In the genomic region with DNA sequence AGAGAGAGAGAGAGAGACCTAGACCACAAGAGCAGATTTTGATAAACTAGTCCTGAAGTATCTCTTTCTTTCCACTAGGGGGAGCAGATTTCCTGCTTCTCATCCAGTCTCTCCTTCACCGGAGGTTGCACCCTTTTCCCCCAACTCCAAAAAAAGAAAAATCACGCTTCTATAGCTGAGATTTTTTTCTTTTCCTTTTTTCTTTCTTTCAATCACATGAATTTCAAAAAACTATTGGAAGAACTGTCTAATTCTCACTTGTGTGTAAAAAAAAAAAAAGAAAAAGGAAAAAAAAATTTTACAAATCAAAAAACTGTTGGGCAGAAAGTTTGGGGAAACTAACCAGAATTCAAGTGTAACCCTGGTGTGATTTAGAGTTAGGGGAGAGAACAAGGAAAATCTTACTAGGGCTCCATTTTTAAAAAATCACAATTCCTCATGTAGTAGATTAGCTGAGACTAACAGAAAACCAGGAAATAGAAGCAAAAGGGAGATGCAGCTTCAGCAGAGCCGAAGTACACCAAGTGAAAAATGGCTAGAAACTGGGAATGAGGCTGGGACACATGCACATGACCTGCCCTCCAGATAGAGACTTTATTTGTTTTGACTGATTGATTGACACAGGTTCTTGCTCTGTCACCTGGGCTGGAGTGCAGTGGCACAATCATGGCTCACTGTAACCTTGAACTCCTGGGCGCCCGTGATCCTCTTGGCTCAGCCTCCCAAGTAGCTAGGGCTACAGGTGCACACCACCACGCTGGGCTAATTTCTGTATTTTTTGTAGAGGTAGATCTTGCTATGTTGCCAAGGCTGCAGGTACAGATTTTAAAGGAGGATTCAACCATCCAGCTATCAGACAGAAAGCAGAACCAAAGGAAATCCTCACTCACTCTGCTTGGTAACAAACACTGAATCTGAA, we compare ENCODE assay signal across 8 cellular contexts. TPM values are rescaled to one million over a fixed set of nuclear protein-coding genes. Genes with fewer than 3 reads are reported as not detected.
A peak's percentile ranks its signal among the peaks of the same experiment; 100 is the strongest.
DNase-seq lines count a peak whose midpoint lies in the region; ATAC-seq, FAIRE-seq and TF ChIP-seq lines count a peak whose summit lies in the region.

No MANE protein-coding gene starts in this region.

- H3K4me3 ChIP-seq in keratinocyte (ENCODE audit: control insufficient read depth in 2 of 3, extremely low read depth in 1 of 3, insufficient read depth in 2 of 3, low read depth in 1 of 3, low read length in 3 of 3) (no peak overlapping the region), transverse colon (no peak overlapping the region)

- DNase-seq in DMS153 (lab: John Stamatoyannopoulos, UW): peak; percentile 65
- DNase-seq in NCI-H748 treated with DMSO at 0.1 percent for 48 hours (lab: John Stamatoyannopoulos, UW): peak; percentile 14
- peak; percentile 39 to 79 for DNase-seq in T47D (ENCODE audit: low read depth in 1 of 2, low spot score in 1 of 2)
- peak; percentile 55 for DNase-seq in keratinocyte (ENCODE audit: low read depth, low spot score)
- no peak for DNase-seq in transverse colon
- no peak for DNase-seq in activated CD4-positive, alpha-beta memory T cell treated with anti-CD3 and anti-CD28 coated beads for 36 hours

- no peak overlapping the region for H3K9ac ChIP-seq in keratinocyte (ENCODE audit: control insufficient read depth, extremely low read depth, insufficient read depth, low read length)

- POLR2A ChIA-PET in activated CD4-positive, alpha-beta memory T cell treated with anti-CD3 and anti-CD28 coated beads for 36 hours (lab: Charles Lee): no interaction called here

- H3K4me1 ChIP-seq in keratinocyte (ENCODE audit: control insufficient read depth, extremely low read depth, insufficient read depth, low read length): no peaks in the 10 kb centered on the region
- peaks cover 0 to 7% (median 0%) of the 10 kb centered on the region in 4 donors for H3K4me1 ChIP-seq in transverse colon

- CTCF ChIA-PET in activated CD4-positive, alpha-beta memory T cell treated with anti-CD3 and anti-CD28 coated beads for 36 hours (lab: Charles Lee): interaction anchor here (0.7 to 5.8 kb wide), 23 partner anchors 9 to 1206 kb away, joined by 3 to 54 read pairs (median 4); a partner anchor contains a TSS

- peaks cover 2% of the 10 kb centered on the region for H3K4me1 Mint-ChIP-seq in activated CD4-positive, alpha-beta memory T cell treated with anti-CD3 and anti-CD28 coated beads for 36 hours (ENCODE audit: low read depth)

- H3K9me3 Mint-ChIP-seq in activated CD4-positive, alpha-beta memory T cell treated with anti-CD3 and anti-CD28 coated beads for 36 hours: no peaks in the 10 kb centered on the region

- H3K9me3 ChIP-seq in keratinocyte (ENCODE audit: control insufficient read depth, low read depth, low read length) (no peaks in the 10 kb centered on the region), transverse colon (no peaks in the 10 kb centered on the region)

- H4K20me1 ChIP-seq in keratinocyte (ENCODE audit: control insufficient read depth, extremely low read depth, insufficient read depth, low read length): no peaks in the 10 kb centered on the region

- H3K4me3 Mint-ChIP-seq in activated CD4-positive, alpha-beta memory T cell treated with anti-CD3 and anti-CD28 coated beads for 36 hours: no peak overlapping the region

- peak; percentile 47 to 67 (median 63) for TF ChIP-seq CTCF in keratinocyte (optimal IDR thresholded peaks at IDR 0.05 in 1 of 3, IDR thresholded peaks at IDR 0.05 in 1 of 3, conservative IDR thresholded peaks at IDR 0.05 in 1 of 3; ENCODE audit: extremely low read depth in 1 of 3, insufficient read depth in 2 of 3, low read length in 3 of 3)
- TF ChIP-seq CTCF in transverse colon (IDR thresholded peaks at IDR 0.05): peak; percentile 68 to 76 (median 69)

- in situ Hi-C loops in T47D (cut with HindIII; ENCODE audit: low pct_unique_long_range_greater_than_20kb, low sequenced_read_pairs) (no loop called here), transverse colon (cut with MboI; ENCODE audit: low pct_ligation_motif_present in 1 of 4, low pct_unique_long_range_greater_than_20kb in 1 of 4, low sequenced_read_pairs in 3 of 4) (loop anchor here in 2 of 4 donors (10.0 to 25.0 kb wide), 2 partner anchors 61 to 174 kb away; a partner anchor contains a TSS)

- TF ChIP-seq EP300 in transverse colon (IDR thresholded peaks at IDR 0.05; ENCODE audit: low read depth): no peak

- H3K27ac Mint-ChIP-seq in activated CD4-positive, alpha-beta memory T cell treated with anti-CD3 and anti-CD28 coated beads for 36 hours: no peak overlapping the region

- dilution Hi-C loops in keratinocyte (cut with MboI; ENCODE audit: extremely low pct_ligation_motif_present, low sequenced_read_pairs): no loop called here

- H3K36me3 ChIP-seq in keratinocyte (ENCODE audit: control insufficient read depth in 2 of 2, extremely low read depth in 1 of 2, insufficient read depth in 2 of 2, low read length in 2 of 2): no peaks in the 10 kb centered on the region
- no peaks in the 10 kb centered on the region for H3K36me3 ChIP-seq in transverse colon

- no peaks in the 10 kb centered on the region for H3K36me3 Mint-ChIP-seq in activated CD4-positive, alpha-beta memory T cell treated with anti-CD3 and anti-CD28 coated beads for 36 hours

- H3K27me3 ChIP-seq in keratinocyte (ENCODE audit: control insufficient read depth, extremely low read depth, insufficient read depth, low read length) (no peaks in the 10 kb centered on the region), transverse colon (no peaks in the 10 kb centered on the region)

- H3K9me1 ChIP-seq in keratinocyte (ENCODE audit: control insufficient read depth, extremely low read depth, insufficient read depth, low read length): no peaks in the 10 kb centered on the region

- H3K79me2 ChIP-seq in keratinocyte (ENCODE audit: control insufficient read depth, insufficient read depth, low read length): no peaks in the 10 kb centered on the region

- TF ChIP-seq POLR2A in transverse colon (IDR thresholded peaks at IDR 0.05): no peak

- H2AFZ ChIP-seq in keratinocyte (ENCODE audit: control insufficient read depth, low read length): no peak overlapping the region

- intact Hi-C loops in transverse colon (cut with DNase I; ENCODE audit: low total_unique reads): no loop called here
- intact Hi-C loops in activated CD4-positive, alpha-beta memory T cell treated with anti-CD3 and anti-CD28 coated beads for 36 hours (cut with micrococcal nuclease): loop anchor here (1.0 kb wide), 2 partner anchors 62 to 167 kb away; a partner anchor contains a TSS

- ATAC-seq in HG02973 (IDR thresholded peaks at IDR 0.05; ENCODE audit: unreplicated experiment) (peak; percentile 46), GM21515 (IDR thresholded peaks at IDR 0.05; ENCODE audit: unreplicated experiment) (no peak)

- no peak overlapping the region for H3K4me2 ChIP-seq in keratinocyte (ENCODE audit: control insufficient read depth, extremely low read depth, insufficient read depth, low read depth, low read length)

- 29 to 55% methylated on average over 3 to 6 of the region's 6 CpGs for WGBS in transverse colon (ENCODE audit: low coverage in 1 of 2), 2 donors

- no peaks in the 10 kb centered on the region for H3K27me3 Mint-ChIP-seq in activated CD4-positive, alpha-beta memory T cell treated with anti-CD3 and anti-CD28 coated beads for 36 hours

- peak; percentile 58 for FAIRE-seq in keratinocyte (lab: Jason Lieb, UNC)

- H3K27ac ChIP-seq in keratinocyte (ENCODE audit: control insufficient read depth, insufficient read depth, low read length) (no peak overlapping the region), transverse colon (no peak overlapping the region)

RNA-seq across cellular contexts. Expression of a gene that starts 27.1 kb away (rescaled TPM):
- polyA plus RNA-seq in keratinocyte: 101 to 126 TPM (median 121 TPM) in 3 replicates
- 13.8 TPM for polyA plus RNA-seq in keratinocyte (2011; ENCODE audit: low read depth)
- 112 and 120 TPM in 2 replicates for polyA plus RNA-seq in keratinocyte (2011; cell fraction: cytosol; rRNA removed)
- 92.5 and 93.9 TPM in 2 replicates for polyA plus RNA-seq in keratinocyte (2011; cell fraction: nucleus; rRNA removed)
- 74.3 and 78.7 TPM in 2 replicates for polyA plus RNA-seq in keratinocyte (2012; ENCODE audit: low replicate concordance)
- polyA minus RNA-seq in keratinocyte: 171 to 255 TPM (median 235 TPM) in 3 replicates
- 47.4 TPM for polyA minus RNA-seq in keratinocyte (2011; cell fraction: cytosol; rRNA and poly(A)+ RNA removed)
- polyA minus RNA-seq in keratinocyte (2011; cell fraction: nucleus; rRNA and poly(A)+ RNA removed): 20.9 and 25.8 TPM in 2 replicates
- 100 to 1,000 TPM in 3 of 4 donors, 10 to 100 TPM in 1; 30.3 to 268 (median 145) TPM for total RNA-seq in transverse colon
- total RNA-seq in activated CD4-positive, alpha-beta memory T cell treated with anti-CD3 and anti-CD28 coated beads for 36 hours: 10 to 100 TPM; 72.7 to 91.6 TPM

RNA-seq across cellular contexts. Expression of a gene that starts 27.2 kb away (rescaled TPM):
- 91.7 to 151 TPM (median 126 TPM) in 3 replicates for polyA plus RNA-seq in keratinocyte
- 34.7 TPM for polyA plus RNA-seq in keratinocyte (2011; ENCODE audit: low read depth)
- polyA plus RNA-seq in keratinocyte (2011; cell fraction: cytosol; rRNA removed): 102 and 111 TPM in 2 replicates
- 31.0 and 32.2 TPM in 2 replicates for polyA plus RNA-seq in keratinocyte (2011; cell fraction: nucleus; rRNA removed)
- 56.7 and 97.6 TPM in 2 replicates for polyA plus RNA-seq in keratinocyte (2012; ENCODE audit: low replicate concordance)
- polyA minus RNA-seq in keratinocyte: 36.8 to 46.5 TPM (median 42.5 TPM) in 3 replicates
- 24.2 TPM for polyA minus RNA-seq in keratinocyte (2011; cell fraction: cytosol; rRNA and poly(A)+ RNA removed)
- 7.5 TPM in 2 replicates for polyA minus RNA-seq in keratinocyte (2011; cell fraction: nucleus; rRNA and poly(A)+ RNA removed)
- 10 to 100 TPM; 26.2 to 58.9 (median 40.6) TPM for total RNA-seq in transverse colon
- 10 to 100 TPM; 36.5 to 38.4 TPM for total RNA-seq in activated CD4-positive, alpha-beta memory T cell treated with anti-CD3 and anti-CD28 coated beads for 36 hours

RNA-seq across cellular contexts. Expression of a gene that starts 39.7 kb away (rescaled TPM):
- 13.1 to 23.3 TPM (median 18.9 TPM) in 3 replicates for polyA plus RNA-seq in keratinocyte
- 65.2 TPM for polyA plus RNA-seq in keratinocyte (2011; ENCODE audit: low read depth)
- 16.1 and 17.1 TPM in 2 replicates for polyA plus RNA-seq in keratinocyte (2011; cell fraction: cytosol; rRNA removed)
- 8.4 and 12.9 TPM in 2 replicates for polyA plus RNA-seq in keratinocyte (2011; cell fraction: nucleus; rRNA removed)
- 15.7 and 17.6 TPM in 2 replicates for polyA plus RNA-seq in keratinocyte (2012; ENCODE audit: low replicate concordance)
- polyA minus RNA-seq in keratinocyte: 2.6 to 10.6 TPM (median 7.0 TPM) in 3 replicates
- polyA minus RNA-seq in keratinocyte (2011; cell fraction: cytosol; rRNA and poly(A)+ RNA removed): 14.4 TPM
- 4.1 and 6.4 TPM in 2 replicates for polyA minus RNA-seq in keratinocyte (2011; cell fraction: nucleus; rRNA and poly(A)+ RNA removed)
- 10 to 100 TPM in 2 of 4 donors, 1 to 10 TPM in 2; 3.0 to 24.0 (median 8.7) TPM for total RNA-seq in transverse colon
- 10 to 100 TPM; 17.5 to 19.4 TPM for total RNA-seq in activated CD4-positive, alpha-beta memory T cell treated with anti-CD3 and anti-CD28 coated beads for 36 hours

RNA-seq across cellular contexts. Expression of a gene that starts 40.0 kb away (rescaled TPM):
- polyA plus RNA-seq in keratinocyte: 1.2 to 2.0 TPM (median 1.9 TPM) in 3 replicates
- polyA plus RNA-seq in keratinocyte (2011; ENCODE audit: low read depth): 0.50 TPM
- 1.0 and 2.2 TPM in 2 replicates for polyA plus RNA-seq in keratinocyte (2011; cell fraction: cytosol; rRNA removed)
- 1.6 and 1.8 TPM in 2 replicates for polyA plus RNA-seq in keratinocyte (2011; cell fraction: nucleus; rRNA removed)
- 1.0 and 1.6 TPM in 2 replicates for polyA plus RNA-seq in keratinocyte (2012; ENCODE audit: low replicate concordance)
- 0.79 to 3.0 TPM (median 0.93 TPM) in 3 replicates for polyA minus RNA-seq in keratinocyte
- polyA minus RNA-seq in keratinocyte (2011; cell fraction: cytosol; rRNA and poly(A)+ RNA removed): not detected
- polyA minus RNA-seq in keratinocyte (2011; cell fraction: nucleus; rRNA and poly(A)+ RNA removed): 0.42 TPM in 1 of 2 replicates, not detected in the other
- 100 to 1,000 TPM in 1 of 4 donors, 1 to 10 TPM in 1, under 1 TPM in 1, not detected in 1; 0.68 to 372 (median 1.6) TPM for total RNA-seq in transverse colon
- under 1 TPM; 0.36 to 0.56 TPM for total RNA-seq in activated CD4-positive, alpha-beta memory T cell treated with anti-CD3 and anti-CD28 coated beads for 36 hours

RNA-seq across cellular contexts. Expression of a gene that starts 50.1 kb away (rescaled TPM):
- polyA plus RNA-seq in keratinocyte: 117 to 205 TPM (median 161 TPM) in 3 replicates
- 793 TPM for polyA plus RNA-seq in keratinocyte (2011; ENCODE audit: low read depth)
- 162 and 291 TPM in 2 replicates for polyA plus RNA-seq in keratinocyte (2011; cell fraction: cytosol; rRNA removed)
- 146 and 197 TPM in 2 replicates for polyA plus RNA-seq in keratinocyte (2011; cell fraction: nucleus; rRNA removed)
- polyA plus RNA-seq in keratinocyte (2012; ENCODE audit: low replicate concordance): 120 and 252 TPM in 2 replicates
- polyA minus RNA-seq in keratinocyte: 22.3 to 75.6 TPM (median 54.2 TPM) in 3 replicates
- 69.1 TPM for polyA minus RNA-seq in keratinocyte (2011; cell fraction: cytosol; rRNA and poly(A)+ RNA removed)
- 35.8 and 62.9 TPM in 2 replicates for polyA minus RNA-seq in keratinocyte (2011; cell fraction: nucleus; rRNA and poly(A)+ RNA removed)
- 100 to 1,000 TPM in 1 of 4 donors, 10 to 100 TPM in 3; 18.1 to 169 (median 76.0) TPM for total RNA-seq in transverse colon
- total RNA-seq in activated CD4-positive, alpha-beta memory T cell treated with anti-CD3 and anti-CD28 coated beads for 36 hours: not detected

Comparison
In these comparisons a context has a peak if more than half of its experiments do, and no peak if none do; other contexts are left out.
1. DNase-seq: peak in DMS153 (single experiment), NCI-H748 treated with DMSO at 0.1 percent for 48 hours (single experiment), T47D (2 of 2) and keratinocyte (single experiment); none in transverse colon (single experiment) and activated CD4-positive, alpha-beta memory T cell treated with anti-CD3 and anti-CD28 coated beads for 36 hours (single experiment).